In the genomic region with DNA sequence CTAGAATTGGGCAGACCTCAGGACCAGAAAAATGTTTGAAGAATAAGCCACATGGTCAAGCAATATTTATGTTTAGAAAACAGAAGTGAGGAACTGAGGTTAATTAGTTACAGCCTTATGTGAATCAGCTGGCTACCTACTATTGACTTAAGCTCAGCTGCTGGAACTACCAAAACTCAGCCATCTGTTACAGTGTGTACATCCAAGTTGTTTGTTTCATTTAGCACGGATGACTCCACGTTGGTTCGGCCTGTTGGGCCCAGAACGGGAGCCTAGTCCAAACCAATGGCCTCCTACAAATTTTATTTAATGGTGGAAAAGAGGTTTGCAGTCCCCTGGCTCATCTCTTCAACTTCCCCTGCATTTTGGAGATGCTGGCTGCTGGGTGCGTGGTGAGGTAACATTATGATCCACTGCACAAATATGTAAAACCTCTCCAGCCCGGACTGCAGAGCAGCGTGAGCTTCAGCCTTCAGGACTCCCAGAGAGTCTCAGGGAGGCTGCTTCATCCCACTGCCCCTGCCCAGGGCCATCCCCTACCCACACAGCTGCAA, we compare ENCODE assay signal across 8 cellular contexts.
DNase-seq lines count a peak whose midpoint lies in the region; ATAC-seq and TF ChIP-seq lines count a peak whose summit lies in the region.

No MANE protein-coding gene starts in this region.

- POLR2A ChIA-PET in AG04450 (lab: Yijun Ruan, JAX), result interaction anchor here (0.5 to 1.8 kb wide), 8 partner anchors 16 to 350 kb away, joined by 3 to 23 read pairs (median 4); a partner anchor contains a TSS
- POLR2A ChIA-PET in activated CD4-positive, alpha-beta memory T cell treated with anti-CD3 and anti-CD28 coated beads, Interleukin-2, amount 10 ng/mL, durations not matched to agents 7 days and 5 days (lab: Charles Lee), result interaction anchor here (0.9 to 1.1 kb wide), 2 partner anchors 143 to 144 kb away, joined by 3 read pairs; a partner anchor contains a TSS

- peaks cover 4% of the 10 kb centered on the region for H3K27me3 Mint-ChIP-seq in nephron (ENCODE audit: low read depth)
- H3K27me3 Mint-ChIP-seq in activated CD4-positive, alpha-beta memory T cell treated with anti-CD3 and anti-CD28 coated beads, Interleukin-2, amount 10 ng/mL, durations not matched to agents 7 days and 5 days, result no peaks in the 10 kb centered on the region

- no peaks in the 10 kb centered on the region; the same call in 1 of the 2 replicates for H3K9me3 ChIP-seq in AG04450 (ENCODE audit: control insufficient read depth, insufficient read depth, low read length)

- in situ Hi-C loops in astrocyte of the spinal cord (cut with HindIII; ENCODE audit: low sequenced_read_pairs), result no loop called here

- DNase-seq in AG04450 (ENCODE audit: low read depth, low spot score) (peak; percentile 83), astrocyte of the spinal cord (ENCODE audit: low read depth, low spot score) (peak; percentile 92)
- no peak for DNase-seq in activated CD4-positive, alpha-beta memory T cell treated with anti-CD3 and anti-CD28 coated beads, Interleukin-2, amount 10 ng/mL, durations not matched to agents 7 days and 5 days
- DNase-seq in stimulated activated CD4-positive, alpha-beta T cell treated with anti-CD3 and anti-CD28 coated beads, Interleukin-15, amount 100 ng/mL, for 24 hours, result no peak
- DNase-seq in effector CD8-positive, alpha-beta T cell (lab: John Stamatoyannopoulos, UW), result no peak

- peak overlapping the region in 2 of 3 experiments; percentile 15 to 57 for H3K27ac Mint-ChIP-seq in nephron
- no peak overlapping the region for H3K27ac Mint-ChIP-seq in activated CD4-positive, alpha-beta memory T cell treated with anti-CD3 and anti-CD28 coated beads, Interleukin-2, amount 10 ng/mL, durations not matched to agents 7 days and 5 days

- peak; percentile 83 for ATAC-seq in GM19467 (IDR thresholded peaks at IDR 0.05; ENCODE audit: unreplicated experiment)
- ATAC-seq in HG03520 (IDR thresholded peaks at IDR 0.05; ENCODE audit: unreplicated experiment), result peak; percentile 71

- CTCF ChIA-PET in AG04450 (lab: Charles Lee), result interaction anchor here (0.7 to 1.1 kb wide), 3 partner anchors 10 to 362 kb away, joined by 3 to 9 read pairs (median 3); no protein-coding TSS in a partner anchor
- CTCF ChIA-PET in activated CD4-positive, alpha-beta memory T cell treated with anti-CD3 and anti-CD28 coated beads, Interleukin-2, amount 10 ng/mL, durations not matched to agents 7 days and 5 days (lab: Charles Lee), result interaction anchor here (0.7 to 1.2 kb wide), 2 partner anchors 11 to 301 kb away, joined by 3 read pairs; no protein-coding TSS in a partner anchor

- no peaks in the 10 kb centered on the region for H3K9me3 Mint-ChIP-seq in nephron
- H3K9me3 Mint-ChIP-seq in activated CD4-positive, alpha-beta memory T cell treated with anti-CD3 and anti-CD28 coated beads, Interleukin-2, amount 10 ng/mL, durations not matched to agents 7 days and 5 days, result no peaks in the 10 kb centered on the region

- H3K27me3 ChIP-seq in AG04450 (ENCODE audit: control insufficient read depth, insufficient read depth, low read length), result no peaks in the 10 kb centered on the region

- no peaks in the 10 kb centered on the region for H3K36me3 Mint-ChIP-seq in nephron (ENCODE audit: low read depth)
- no peaks in the 10 kb centered on the region for H3K36me3 Mint-ChIP-seq in activated CD4-positive, alpha-beta memory T cell treated with anti-CD3 and anti-CD28 coated beads, Interleukin-2, amount 10 ng/mL, durations not matched to agents 7 days and 5 days (ENCODE audit: low read depth)

- peaks cover 19% of the 10 kb centered on the region for H3K4me1 Mint-ChIP-seq in nephron
- H3K4me1 Mint-ChIP-seq in activated CD4-positive, alpha-beta memory T cell treated with anti-CD3 and anti-CD28 coated beads, Interleukin-2, amount 10 ng/mL, durations not matched to agents 7 days and 5 days, result no peaks in the 10 kb centered on the region

- no peak overlapping the region for H3K4me3 ChIP-seq in AG04450 (ENCODE audit: low read depth, low read length)
- H3K4me3 ChIP-seq in astrocyte of the spinal cord (ENCODE audit: low read depth, low read length), result no peak overlapping the region

- H3K4me3 Mint-ChIP-seq in nephron, result no peak overlapping the region
- no peak overlapping the region for H3K4me3 Mint-ChIP-seq in activated CD4-positive, alpha-beta memory T cell treated with anti-CD3 and anti-CD28 coated beads, Interleukin-2, amount 10 ng/mL, durations not matched to agents 7 days and 5 days

- peak overlapping the region; percentile 99 for H3K27ac ChIP-seq in AG04450 (ENCODE audit: low read depth, low read length)

- TF ChIP-seq CTCF in AG04450 (IDR thresholded peaks at IDR 0.05; ENCODE audit: low read depth, low read length) (no peak), astrocyte of the spinal cord (IDR thresholded peaks at IDR 0.05; ENCODE audit: low read depth, low read length) (no peak), nephron (IDR thresholded peaks at IDR 0.05; ENCODE audit: unreplicated experiment in 3 of 3) (no peak)

Comparison
In these comparisons a context has a peak if more than half of its experiments do, and no peak if none do; other contexts are left out.
1. DNase-seq: peak in AG04450 (single experiment) and astrocyte of the spinal cord (single experiment); none in activated CD4-positive, alpha-beta memory T cell treated with anti-CD3 and anti-CD28 coated beads, Interleukin-2, amount 10 ng/mL, durations not matched to agents 7 days and 5 days (single experiment), stimulated activated CD4-positive, alpha-beta T cell treated with anti-CD3 and anti-CD28 coated beads, Interleukin-15, amount 100 ng/mL, for 24 hours (single experiment) and effector CD8-positive, alpha-beta T cell (single experiment).